Comparison of ENCODE assay signal across 8 cellular contexts in genomic region chr2:208175069-208175842, GRCh38. TPM values are rescaled to one million over a fixed set of nuclear protein-coding genes. Genes with fewer than 3 reads are reported as not detected.
A peak's percentile ranks its signal among the peaks of the same experiment; 100 is the strongest.
DNase-seq lines count a peak whose midpoint lies in the region; ATAC-seq, FAIRE-seq and TF ChIP-seq lines count a peak whose summit lies in the region.

No MANE protein-coding gene starts in this region.

- H3K27ac ChIP-seq in endothelial cell of umbilical vein (ENCODE audit: insufficient read depth, low read depth, low read length) = no peak overlapping the region

- H3K9ac ChIP-seq in endothelial cell of umbilical vein (replicated peaks; ENCODE audit: extremely low read depth, insufficient read depth, low read length) = no peak overlapping the region

- CTCF ChIA-PET in endothelial cell of umbilical vein (lab: Charles Lee) = interaction anchor here (0.6 to 4.8 kb wide), 23 partner anchors 9 to 1156 kb away, joined by 3 to 90 read pairs (median 4); partner anchors contain the start of genes IDH1 and PIKFYVE

- peak; percentile 47 for DNase-seq in DMS153 (lab: John Stamatoyannopoulos, UW)
- peak; percentile 15 for DNase-seq in HS-27A (ENCODE audit: low read depth)
- DNase-seq in NK-92 treated with Interleukin-12 subunit alpha and Interleukin-12 subunit beta, amount 100 ng/mL, for 24 hours (lab: John Stamatoyannopoulos, UW) = peak; percentile 24
- DNase-seq in activated CD8-positive, alpha-beta memory T cell treated with anti-CD3 and anti-CD28 coated beads for 48 hours (ENCODE audit: low read depth in 2 of 3, low spot score in 2 of 3) = peak; percentile 5 to 22 (median 12)
- peak; percentile 80 for DNase-seq in endothelial cell of umbilical vein (ENCODE audit: low read depth, low spot score)
- peak; percentile 88 for DNase-seq in mucosa of gallbladder (ENCODE audit: low spot score)
- peak; percentile 17 to 37 for DNase-seq in stimulated activated CD8-positive, alpha-beta memory T cell treated with anti-CD3 and anti-CD28 coated beads, Interleukin-7, amount 100 ng/mL, for 1 hour (ENCODE audit: low read depth in 2 of 2)

- no peaks in the 10 kb centered on the region for H3K36me3 ChIP-seq in endothelial cell of umbilical vein (ENCODE audit: control insufficient read depth in 2 of 2, extremely low read depth in 1 of 2, insufficient read depth in 2 of 2, low read length in 2 of 2)

- H3K4me1 ChIP-seq in endothelial cell of umbilical vein (ENCODE audit: control insufficient read depth, extremely low read depth, insufficient read depth, low read length) = no peaks in the 10 kb centered on the region

- POLR2A ChIA-PET in endothelial cell of umbilical vein (lab: Charles Lee) = interaction anchor here (1.4 kb wide), 1 partner anchor 79 kb away, joined by 3 read pairs; the partner anchor contains the start of gene IDH1

- dilution Hi-C loops in endothelial cell of umbilical vein (cut with MboI; ENCODE audit: extremely low pct_ligation_motif_present, low sequenced_read_pairs) = no loop called here

- H3K27me3 ChIP-seq in endothelial cell of umbilical vein (ENCODE audit: control insufficient read depth in 2 of 2, insufficient read depth in 2 of 2, low read length in 2 of 2) = no peaks in the 10 kb centered on the region

- peak; percentile 86 to 88 for TF ChIP-seq CTCF in endothelial cell of umbilical vein (IDR thresholded peaks at IDR 0.05; ENCODE audit: extremely low read depth in 1 of 2, insufficient read depth in 1 of 2, low read depth in 1 of 2, low read length in 2 of 2)

- FAIRE-seq in endothelial cell of umbilical vein (lab: Jason Lieb, UNC) = peak; percentile 90

- no TSS peak for BruUV-seq in endothelial cell of umbilical vein (replicated peaks; lab: Mats Ljungman, UMichigan)

- H2AFZ ChIP-seq in endothelial cell of umbilical vein (ENCODE audit: low read depth, low read length) = peak overlapping the region; percentile 15

- H3K4me2 ChIP-seq in endothelial cell of umbilical vein (ENCODE audit: insufficient read depth, low read length) = no peak overlapping the region

- H4K20me1 ChIP-seq in endothelial cell of umbilical vein (replicated peaks; ENCODE audit: control insufficient read depth, extremely low read depth, insufficient read depth, low read length) = no peaks in the 10 kb centered on the region

- no peak for TF ChIP-seq POLR2A in endothelial cell of umbilical vein (IDR thresholded peaks at IDR 0.05; ENCODE audit: low read depth, low read length)

- no peak overlapping the region for H3K4me3 ChIP-seq in endothelial cell of umbilical vein (replicated peaks in 1 of 3; ENCODE audit: insufficient read depth in 1 of 3, low read depth in 1 of 3, low read length in 3 of 3)

- no peaks in the 10 kb centered on the region for H3K9me3 ChIP-seq in endothelial cell of umbilical vein (replicated peaks; ENCODE audit: control insufficient read depth, insufficient read depth, low read length)

- peak; percentile 99 for ATAC-seq in GM21423 (IDR thresholded peaks at IDR 0.05; ENCODE audit: unreplicated experiment)

- intact Hi-C loops in endothelial cell of umbilical vein (cut with micrococcal nuclease) = loop anchor here (1.0 to 10.0 kb wide), 4 partner anchors 79 to 1156 kb away; no protein-coding TSS in a partner anchor

- H3K9me1 ChIP-seq in endothelial cell of umbilical vein (replicated peaks; ENCODE audit: control insufficient read depth, extremely low read depth, insufficient read depth, low read length) = no peaks in the 10 kb centered on the region

- H3K79me2 ChIP-seq in endothelial cell of umbilical vein (ENCODE audit: control insufficient read depth, insufficient read depth, low read length) = no peaks in the 10 kb centered on the region

TF ChIP-seq in endothelial cell of umbilical vein, 7 proteins besides CTCF, POLR2A, EP300 and RAD21:
- TF ChIP-seq JUN (IDR thresholded peaks at IDR 0.05; ENCODE audit: borderline replicate concordance, insufficient read depth, insufficient read length, low read depth) = no peak
- no peak for TF ChIP-seq EZH2 (IDR thresholded peaks at IDR 0.05; ENCODE audit: borderline replicate concordance, low read depth, low read length, severe bottlenecking)
- no peak for TF ChIP-seq MYC (IDR thresholded peaks at IDR 0.05; ENCODE audit: low read depth, low read length)
- TF ChIP-seq FOS (IDR thresholded peaks at IDR 0.05; ENCODE audit: borderline replicate concordance, insufficient read depth, low read length) = no peak
TF ChIP-seq in endothelial cell of umbilical vein: peak in this region for 0.

RNA-seq across cellular contexts. Expression of gene CRYGA, which starts 11.9 kb away (rescaled TPM):
- total RNA-seq in endothelial cell of umbilical vein (not detected in 2 replicates), mucosa of gallbladder (not detected)
- not detected in 2 replicates for polyA plus RNA-seq in endothelial cell of umbilical vein
- polyA plus RNA-seq in endothelial cell of umbilical vein (2011; cell fraction: cytosol; rRNA removed) = not detected in 2 replicates
- not detected in 2 replicates for polyA plus RNA-seq in endothelial cell of umbilical vein (2011; cell fraction: nucleus; rRNA removed)
- not detected in 2 replicates for polyA plus RNA-seq in endothelial cell of umbilical vein (2012)
- polyA minus RNA-seq in endothelial cell of umbilical vein = not detected in 2 replicates
- not detected for polyA minus RNA-seq in endothelial cell of umbilical vein (2011; cell fraction: cytosol; rRNA and poly(A)+ RNA removed)
- not detected in 2 replicates for polyA minus RNA-seq in endothelial cell of umbilical vein (2011; cell fraction: nucleus; rRNA and poly(A)+ RNA removed)

RNA-seq across cellular contexts. Expression of gene C2orf80, which starts 14.6 kb away (rescaled TPM):
- total RNA-seq in endothelial cell of umbilical vein (not detected in 2 replicates), mucosa of gallbladder (not detected)
- polyA plus RNA-seq in endothelial cell of umbilical vein = not detected in 2 replicates
- not detected in 2 replicates for polyA plus RNA-seq in endothelial cell of umbilical vein (2011; cell fraction: cytosol; rRNA removed)
- polyA plus RNA-seq in endothelial cell of umbilical vein (2011; cell fraction: nucleus; rRNA removed) = not detected in 2 replicates
- not detected in 2 replicates for polyA plus RNA-seq in endothelial cell of umbilical vein (2012)
- polyA minus RNA-seq in endothelial cell of umbilical vein = not detected in 2 replicates
- not detected for polyA minus RNA-seq in endothelial cell of umbilical vein (2011; cell fraction: cytosol; rRNA and poly(A)+ RNA removed)
- not detected in 2 replicates for polyA minus RNA-seq in endothelial cell of umbilical vein (2011; cell fraction: nucleus; rRNA and poly(A)+ RNA removed)

RNA-seq across cellular contexts. Expression of gene CRYGB, which starts 29.3 kb away (rescaled TPM):
- total RNA-seq in endothelial cell of umbilical vein (not detected in 2 replicates), mucosa of gallbladder (not detected)
- not detected in 2 replicates for polyA plus RNA-seq in endothelial cell of umbilical vein
- not detected in 2 replicates for polyA plus RNA-seq in endothelial cell of umbilical vein (2011; cell fraction: cytosol; rRNA removed)
- polyA plus RNA-seq in endothelial cell of umbilical vein (2011; cell fraction: nucleus; rRNA removed) = not detected in 2 replicates
- not detected in 2 replicates for polyA plus RNA-seq in endothelial cell of umbilical vein (2012)
- polyA minus RNA-seq in endothelial cell of umbilical vein = not detected in 2 replicates
- polyA minus RNA-seq in endothelial cell of umbilical vein (2011; cell fraction: cytosol; rRNA and poly(A)+ RNA removed) = not detected
- not detected in 2 replicates for polyA minus RNA-seq in endothelial cell of umbilical vein (2011; cell fraction: nucleus; rRNA and poly(A)+ RNA removed)

RNA-seq across cellular contexts. Expression of gene CRYGC, which starts 45.6 kb away (rescaled TPM):
- total RNA-seq in endothelial cell of umbilical vein (not detected in 2 replicates), mucosa of gallbladder (not detected)
- not detected in 2 replicates for polyA plus RNA-seq in endothelial cell of umbilical vein
- not detected in 2 replicates for polyA plus RNA-seq in endothelial cell of umbilical vein (2011; cell fraction: cytosol; rRNA removed)
- not detected in 2 replicates for polyA plus RNA-seq in endothelial cell of umbilical vein (2011; cell fraction: nucleus; rRNA removed)
- not detected in 2 replicates for polyA plus RNA-seq in endothelial cell of umbilical vein (2012)
- not detected in 2 replicates for polyA minus RNA-seq in endothelial cell of umbilical vein
- not detected for polyA minus RNA-seq in endothelial cell of umbilical vein (2011; cell fraction: cytosol; rRNA and poly(A)+ RNA removed)
- polyA minus RNA-seq in endothelial cell of umbilical vein (2011; cell fraction: nucleus; rRNA and poly(A)+ RNA removed) = not detected in 2 replicates

RNA-seq across cellular contexts. Expression of gene CRYGD, which starts 50.9 kb away (rescaled TPM):
- total RNA-seq in endothelial cell of umbilical vein (not detected in 2 replicates), mucosa of gallbladder (not detected)
- not detected in 2 replicates for polyA plus RNA-seq in endothelial cell of umbilical vein
- not detected in 2 replicates for polyA plus RNA-seq in endothelial cell of umbilical vein (2011; cell fraction: cytosol; rRNA removed)
- not detected in 2 replicates for polyA plus RNA-seq in endothelial cell of umbilical vein (2011; cell fraction: nucleus; rRNA removed)
- not detected in 2 replicates for polyA plus RNA-seq in endothelial cell of umbilical vein (2012)
- not detected in 2 replicates for polyA minus RNA-seq in endothelial cell of umbilical vein
- polyA minus RNA-seq in endothelial cell of umbilical vein (2011; cell fraction: cytosol; rRNA and poly(A)+ RNA removed) = not detected
- not detected in 2 replicates for polyA minus RNA-seq in endothelial cell of umbilical vein (2011; cell fraction: nucleus; rRNA and poly(A)+ RNA removed)

Comparison
In these comparisons a context has a peak if more than half of its experiments do, and no peak if none do; other contexts are left out.
1. DNase-seq: peak in every context shown above with its lines; median percentile 88 in mucosa of gallbladder; 80 in endothelial cell of umbilical vein; 47 in DMS153; 27 in stimulated activated CD8-positive, alpha-beta memory T cell treated with anti-CD3 and anti-CD28 coated beads, Interleukin-7, amount 100 ng/mL, for 1 hour; 24 in NK-92 treated with Interleukin-12 subunit alpha and Interleukin-12 subunit beta, amount 100 ng/mL, for 24 hours; 15 in HS-27A; 12 in activated CD8-positive, alpha-beta memory T cell treated with anti-CD3 and anti-CD28 coated beads for 48 hours.